ENCODE assay signal across 15 cellular contexts in the genomic region with DNA sequence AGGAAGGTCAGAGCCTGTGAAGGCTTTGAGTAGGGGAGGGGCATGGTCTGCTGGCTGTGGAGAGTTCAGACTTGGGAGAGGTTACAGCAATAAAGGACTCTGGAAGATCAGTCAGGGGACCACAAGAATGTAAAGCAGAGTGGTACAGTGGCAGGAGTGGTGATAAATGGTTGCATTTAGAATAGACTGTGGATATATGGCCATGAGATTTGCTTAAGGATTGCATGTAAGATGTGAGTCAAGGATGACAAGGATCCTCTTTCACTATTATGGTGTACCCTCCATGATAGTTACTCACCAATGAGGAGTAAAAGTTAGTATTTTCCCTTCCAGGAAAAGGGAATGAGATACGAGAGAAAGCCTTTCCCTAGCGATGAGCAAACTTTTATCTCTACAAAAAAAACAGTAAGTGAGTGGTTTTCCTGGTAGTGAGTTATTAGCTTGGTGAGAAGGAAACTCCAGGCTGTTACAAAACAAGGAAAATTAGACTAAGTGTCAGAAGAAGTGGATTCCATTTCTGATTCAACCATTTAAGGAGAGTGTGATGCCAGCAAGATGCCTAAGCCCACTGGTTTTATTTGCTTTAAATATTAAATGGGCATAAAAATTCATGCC.
DNase-seq lines count a peak whose midpoint lies in the region; ATAC-seq and TF ChIP-seq lines count a peak whose summit lies in the region.
"Had no signal": no experiment of that assay in that cellular context is flagged by ENCODE, and none has a peak within 500 bp of the region (broad histone marks: within the 10 kb centered on the region; RNA-seq: fewer than 3 reads in every experiment).

No MANE protein-coding gene starts in this region.

- TF ChIP-seq POLR2A in spleen (IDR thresholded peaks at IDR 0.05), result no peak

- no peaks in the 10 kb centered on the region for H3K36me3 ChIP-seq in spleen
- H3K36me3 ChIP-seq: right atrium auricular region had no signal

- no peak overlapping the region for H3K4me3 ChIP-seq in spleen
- H3K4me3 ChIP-seq: right atrium auricular region had no signal

- H3K27me3 ChIP-seq in spleen (replicated peaks in 1 of 7), result peaks cover 0 to 3% (median 0%) of the 10 kb centered on the region in 7 donors
- H3K27me3 ChIP-seq: right atrium auricular region had no signal

- peaks cover 0 to 32% (median 20%) of the 10 kb centered on the region in 8 donors for H3K9me3 ChIP-seq in spleen

- ATAC-seq in HG03135 (IDR thresholded peaks at IDR 0.05; ENCODE audit: unreplicated experiment), result no peak
- ATAC-seq: activated CD4-positive, CD25-positive, alpha-beta regulatory T cell treated with anti-CD3 and anti-CD28 coated beads, Interleukin-2, amount 50 U/mL, for 24 hours; stimulated activated memory B cell treated with anti-CD40 and anti-IgM and Interleukin-4, amounts not matched to agents 10 μg/mL and 1 μg/mL and 100 μg/mL, for 72 hours had no signal

- intact Hi-C loops in spleen (cut with DNase I; ENCODE audit: low total_unique reads), result no loop called here

- peak overlapping the region in 6 of 8 donors; percentile 3 to 45 (median 39) for H3K27ac ChIP-seq in spleen
- H3K27ac ChIP-seq: right atrium auricular region had no signal

- TF ChIP-seq CTCF in spleen (IDR thresholded peaks at IDR 0.05 in 8 of 11, conservative IDR thresholded peaks at IDR 0.05 in 3 of 11), result no peak

- WGBS in spleen, 5 donors, result 51 to 68% (median 62%) methylated on average over 2 of the region's 2 CpGs

- peak; percentile 69 for DNase-seq in HS-5 (ENCODE audit: low read depth)
- DNase-seq in amniotic epithelial cell (ENCODE audit: low read depth), result peak; percentile 100
- DNase-seq in glomerular visceral epithelial cell (ENCODE audit: extremely low spot score), result peak; percentile 30
- DNase-seq in spleen, result no peak
- no peak for DNase-seq in DMS153 (lab: John Stamatoyannopoulos, UW)
- no peak for DNase-seq in NCI-H510A (lab: John Stamatoyannopoulos, UW)
- DNase-seq: CD4-positive, alpha-beta memory T cell; KG1; NCI-H146; NCI-H446; stimulated activated CD4-positive, alpha-beta T cell treated with anti-CD3 and anti-CD28 coated beads, Interleukin-4, amount 100 ng/mL, for 4 hours had no signal

- H3K4me1 ChIP-seq in spleen, result peaks cover 0 to 4% (median 0%) of the 10 kb centered on the region in 6 donors
- H3K4me1 ChIP-seq: right atrium auricular region had no signal

Comparison
In these comparisons a context has a peak if more than half of its experiments do, and no peak if none do; other contexts are left out.
1. DNase-seq: peak in HS-5 (single experiment), amniotic epithelial cell (single experiment) and glomerular visceral epithelial cell (single experiment); none in spleen (single experiment), DMS153 (single experiment) and NCI-H510A (single experiment).